Comparison of ENCODE assay signal across 23 cellular contexts in the genomic region with DNA sequence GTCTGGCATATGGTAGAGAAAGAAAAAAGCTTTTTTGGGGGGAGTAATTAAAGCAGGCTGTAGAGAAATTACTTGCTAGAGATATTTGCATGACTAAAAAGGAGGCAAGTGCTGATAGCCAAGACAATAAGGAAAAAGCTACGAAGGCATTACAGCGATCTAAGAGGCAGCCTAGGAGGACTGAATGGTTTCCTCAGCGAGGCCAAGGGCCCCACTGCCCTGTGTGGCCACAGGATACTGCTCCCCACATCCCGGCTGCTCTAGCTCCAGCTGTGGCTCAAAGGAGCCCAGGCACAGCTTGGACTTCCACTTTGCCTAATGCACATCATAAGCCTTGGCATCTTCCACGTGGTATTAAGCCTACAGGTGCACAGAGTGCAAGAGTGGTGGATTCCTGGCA. TPM values are rescaled to one million over a fixed set of nuclear protein-coding genes. Genes with fewer than 3 reads are reported as not detected.
"Had no signal": no experiment of that assay in that cellular context is flagged by ENCODE, and none has a peak within 500 bp of the region (broad histone marks: within the 10 kb centered on the region; RNA-seq: fewer than 3 reads in every experiment).

No MANE protein-coding gene starts in this region.

- H3K27me3 ChIP-seq: MG63, SJSA1 had no signal

- H3K9me3 ChIP-seq: MG63, SJSA1 had no signal

- H3K27ac ChIP-seq: SJSA1, SK-N-MC had no signal

- DNase-seq: IMR-90, Karpas-422, KG1, MG63, NCI-H1092, NCI-H1105 treated with DMSO at 0.1 percent for 48 hours, NCI-H1417 treated with DMSO at 0.1 percent for 48 hours, NCI-H146, NCI-H1694 treated with DMSO at 0.1 percent for 48 hours, NCI-H1930, NCI-H2081, NCI-H2107, NCI-H2227 treated with DMSO at 0.1 percent for 48 hours, NCI-H524, NCI-H526 treated with DMSO at 0.1 percent for 48 hours, NCI-H748 treated with DMSO at 0.1 percent for 48 hours, Right ventricle myocardium superior, RPMI8226, SIG-M5 had no signal

- H3K36me3 ChIP-seq: MG63, SJSA1 had no signal

- H3K4me3 ChIP-seq: MG63, SJSA1, SK-N-MC had no signal

- ATAC-seq: HepG2 had no signal

- H3K4me1 ChIP-seq: SJSA1 had no signal

RNA-seq across cellular contexts. Expression of a gene that starts 53.6 kb away (rescaled TPM):
- total RNA-seq: HepG2, SJSA1 had no signal
- polyA plus RNA-seq: HepG2 had no signal

RNA-seq across cellular contexts. Expression of a gene that starts 53.7 kb away (rescaled TPM):
- total RNA-seq: HepG2, HT1080, IMR-90, SJSA1 had no signal
- polyA plus RNA-seq: HepG2, IMR-90 had no signal
